19 cellular contexts compared by ENCODE assay signal in the genomic region with DNA sequence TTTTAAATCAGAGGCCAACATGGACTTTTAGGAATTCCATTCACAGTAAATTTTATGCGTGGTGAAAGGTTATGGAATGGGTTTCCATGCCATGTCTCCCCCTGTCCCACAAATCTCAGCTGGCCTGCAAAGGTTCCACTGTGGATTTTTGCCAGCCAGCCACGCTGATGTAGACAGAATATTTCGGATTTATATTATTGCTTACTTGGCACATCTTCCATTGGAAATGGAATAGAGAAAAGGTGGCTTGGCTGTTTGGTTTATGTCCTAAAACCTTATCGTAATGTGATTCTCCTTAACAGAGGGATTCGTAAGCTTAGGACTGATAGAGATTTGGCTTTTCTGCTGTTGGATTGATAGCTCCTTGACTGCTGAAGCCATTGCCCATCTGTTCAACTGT.
DNase-seq lines count a peak whose midpoint lies in the region; ATAC-seq, FAIRE-seq and TF ChIP-seq lines count a peak whose summit lies in the region.
"Had no signal": no experiment of that assay in that cellular context is flagged by ENCODE, and none has a peak within 500 bp of the region (broad histone marks: within the 10 kb centered on the region; RNA-seq: fewer than 3 reads in every experiment).

No MANE protein-coding gene starts in this region.

- H3K36me3 ChIP-seq in IMR-90 (ENCODE audit: control insufficient read depth, insufficient read depth, low read length) (no peaks in the 10 kb centered on the region), K562 (ENCODE audit: control insufficient read depth, insufficient read depth, low read length) (no peaks in the 10 kb centered on the region), vagina (no peaks in the 10 kb centered on the region)

- no peak overlapping the region for H2BK20ac ChIP-seq in IMR-90 (ENCODE audit: low read depth, low read length)

- H3K9ac ChIP-seq in IMR-90 (ENCODE audit: low read depth, low read length): no peak overlapping the region
- no peak overlapping the region for H3K9ac ChIP-seq in K562 (ENCODE audit: insufficient read depth in 1 of 2, low read depth in 2 of 2, low read length in 2 of 2)

- TF ChIP-seq POLR2A in IMR-90 (IDR thresholded peaks at IDR 0.05; ENCODE audit: low read depth, low read length) (no peak), K562 (conservative IDR thresholded peaks at IDR 0.05) (no peak), vagina (IDR thresholded peaks at IDR 0.05) (no peak)

- H3K4me1 ChIP-seq in IMR-90 (ENCODE audit: control insufficient read depth, insufficient read depth, low read length) (no peaks in the 10 kb centered on the region), K562 (replicated peaks in 1 of 2; ENCODE audit: control insufficient read depth in 2 of 2, insufficient read depth in 2 of 2, low read length in 2 of 2) (no peaks in the 10 kb centered on the region), vagina (peaks cover 10% of the 10 kb centered on the region)

- H3K9me1 ChIP-seq in IMR-90 (ENCODE audit: insufficient read depth, low read length): no peaks in the 10 kb centered on the region
- no peaks in the 10 kb centered on the region for H3K9me1 ChIP-seq in K562 (ENCODE audit: control insufficient read depth, insufficient read depth, low read length)

- H4K8ac ChIP-seq in IMR-90 (ENCODE audit: low read depth in 2 of 2, low read length in 2 of 2): no peak overlapping the region

- H3K9me3 Mint-ChIP-seq in glutamatergic neuron (ENCODE audit: unreplicated experiment): peaks cover 1% of the 10 kb centered on the region
- H3K9me3 Mint-ChIP-seq: CD4-positive, alpha-beta T cell had no signal

- H3K36me3 Mint-ChIP-seq in glutamatergic neuron (ENCODE audit: unreplicated experiment): peaks cover 8% of the 10 kb centered on the region

- no peak overlapping the region for H3K4me3 ChIP-seq in IMR-90 (ENCODE audit: insufficient read depth, low read depth, low read length)
- no peak overlapping the region for H3K4me3 ChIP-seq in K562
- H3K4me3 ChIP-seq in vagina: no peak overlapping the region

- no peak overlapping the region for H3K27ac Mint-ChIP-seq in glutamatergic neuron (ENCODE audit: unreplicated experiment)
- H3K27ac Mint-ChIP-seq: CD4-positive, alpha-beta T cell; HFFc6 had no signal

- H3K23ac ChIP-seq in IMR-90 (ENCODE audit: low read depth, low read length): no peak overlapping the region

- H2BK5ac ChIP-seq in IMR-90 (ENCODE audit: low read depth, low read length, poor library complexity, severe bottlenecking): no peak overlapping the region

- no peak overlapping the region for H3K14ac ChIP-seq in IMR-90 (replicated peaks; ENCODE audit: low read depth, low read length)

- in situ Hi-C loops in IMR-90 (cut with MboI; ENCODE audit: low sequenced_read_pairs): no loop called here
- in situ Hi-C loops in K562 (cut with MboI): no loop called here

- CTCF ChIA-PET in IMR-90 (lab: Yijun Ruan, JAX): no interaction called here
- CTCF ChIA-PET in K562 (lab: Yijun Ruan, JAX; ENCODE audit: low intra/inter-chr PET ratio): no interaction called here

- H3K4me3 Mint-ChIP-seq in glutamatergic neuron (ENCODE audit: unreplicated experiment): no peak overlapping the region
- H3K4me3 Mint-ChIP-seq: CD4-positive, alpha-beta T cell; HFFc6 had no signal

- peaks cover under 1% of the 10 kb centered on the region for H3K27me3 Mint-ChIP-seq in glutamatergic neuron (ENCODE audit: unreplicated experiment)
- H3K27me3 Mint-ChIP-seq: CD4-positive, alpha-beta T cell had no signal

- H4K20me1 ChIP-seq in IMR-90 (ENCODE audit: insufficient read depth, low read length) (no peaks in the 10 kb centered on the region), K562 (replicated peaks; ENCODE audit: control insufficient read depth, insufficient read depth, low read length) (no peaks in the 10 kb centered on the region)

- H3K27ac ChIP-seq in IMR-90 (ENCODE audit: insufficient read depth, low read length) (no peak overlapping the region), K562 (ENCODE audit: extremely low read depth, low read depth, low read length) (no peak overlapping the region), vagina (no peak overlapping the region)
- H3K27ac ChIP-seq: C4-2B had no signal

- BruUV-seq in IMR-90 (replicated peaks; lab: Mats Ljungman, UMichigan) (no TSS peak), K562 (replicated peaks; lab: Mats Ljungman, UMichigan) (no TSS peak)

- DNase-seq in IMR-90: no peak
- peak; percentile 56 for DNase-seq in NCI-H82 (lab: John Stamatoyannopoulos, UW)
- DNase-seq in K562 (ENCODE audit: extremely low read depth in 1 of 4, low spot score in 3 of 4): no peak
- no peak for DNase-seq in stimulated activated CD8-positive, alpha-beta memory T cell treated with anti-CD3 and anti-CD28 coated beads, Interleukin-4, amount 100 ng/mL, for 48 hours
- DNase-seq in glutamatergic neuron: no peak
- DNase-seq in vagina (ENCODE audit: extremely low spot score in 2 of 2): no peak
- DNase-seq: AML-193; Caco-2; CD4-positive, alpha-beta T cell; DMS153; DMS79; GDM1; GOT3; H7; HFFc6 had no signal

- intact Hi-C loops in IMR-90 (cut with micrococcal nuclease) (no loop called here), K562 (cut with micrococcal nuclease) (no loop called here), vagina (cut with DNase I) (no loop called here)

- H3K18ac ChIP-seq in IMR-90 (ENCODE audit: low read depth, low read length): no peak overlapping the region

- no peak overlapping the region for H4K5ac ChIP-seq in IMR-90 (ENCODE audit: low read depth, low read length)

- POLR2A ChIA-PET in IMR-90 (lab: Charles Lee; ENCODE audit: unreplicated experiment): no interaction called here
- POLR2A ChIA-PET in K562 (lab: Yijun Ruan, JAX): no interaction called here

- WGBS in IMR-90 (ENCODE audit: extremely low coverage in 2 of 2, insufficient read length in 1 of 2), 2 experiments: no CpG with 5 or more reads among the region's 5 CpGs
- WGBS in K562 (ENCODE audit: insufficient coverage, low coverage, missing lambda C conversion rate): 12% methylated on average over 5 of the region's 5 CpGs

- no peaks in the 10 kb centered on the region for H3K79me2 ChIP-seq in K562 (ENCODE audit: control insufficient read depth, insufficient read depth, low read length)

- no peak overlapping the region for H2BK120ac ChIP-seq in IMR-90 (ENCODE audit: low read depth, low read length)

- H3K4me1 Mint-ChIP-seq in glutamatergic neuron (ENCODE audit: low read depth, unreplicated experiment): no peaks in the 10 kb centered on the region

- H3K27me3 ChIP-seq in IMR-90 (ENCODE audit: control insufficient read depth, insufficient read depth, low read length): no peaks in the 10 kb centered on the region
- peaks cover 0 to 7% of the 10 kb centered on the region in 2 experiments; a peak in 2 of 5 replicates for H3K27me3 ChIP-seq in K562 (ENCODE audit: control insufficient read depth in 2 of 2, insufficient read depth in 2 of 2, low read length in 2 of 2)
- H3K27me3 ChIP-seq in vagina: no peaks in the 10 kb centered on the region

- TF ChIP-seq EP300 in K562 (IDR thresholded peaks at IDR 0.05; ENCODE audit: low read length): no peak

- H3K4me2 ChIP-seq in IMR-90 (ENCODE audit: low read depth, low read length) (no peak overlapping the region), K562 (ENCODE audit: insufficient read depth, low read length) (no peak overlapping the region)

- dilution Hi-C loops in IMR-90 (cut with HindIII; ENCODE audit: low sequenced_read_pairs, unreplicated experiment): no loop called here

- H2AK9ac ChIP-seq in IMR-90 (replicated peaks; ENCODE audit: low read depth, low read length, poor library complexity): no peak overlapping the region

- no peak overlapping the region for H2BK15ac ChIP-seq in IMR-90 (ENCODE audit: low read depth, low read length)

- H4K91ac ChIP-seq in IMR-90 (ENCODE audit: insufficient read depth, low read depth, low read length): no peak overlapping the region

- TF ChIP-seq RAD21 in IMR-90 (IDR thresholded peaks at IDR 0.05; ENCODE audit: low read length) (no peak), K562 (CRISPR knock-in tag; conservative IDR thresholded peaks at IDR 0.05 in 1 of 2, IDR thresholded peaks at IDR 0.05 in 1 of 2) (no peak)

- ATAC-seq in IMR-90 (ENCODE audit: low read depth): no peak
- no peak for ATAC-seq in K562
- ATAC-seq: HCT116 had no signal

- H3K4ac ChIP-seq in IMR-90 (ENCODE audit: low read depth, low read length): no peak overlapping the region

- H3K9me3 ChIP-seq in IMR-90 (ENCODE audit: control insufficient read depth, insufficient read depth, low read length) (peaks cover 24% of the 10 kb centered on the region), K562 (replicated peaks; ENCODE audit: control insufficient read depth, insufficient read depth, low read depth, low read length) (no peaks in the 10 kb centered on the region), vagina (no peaks in the 10 kb centered on the region)
- H3K9me3 ChIP-seq: Caco-2 had no signal

- H2AK5ac ChIP-seq in IMR-90 (ENCODE audit: low read depth, low read length): no peak overlapping the region

- no peaks in the 10 kb centered on the region for H3K79me1 ChIP-seq in IMR-90 (ENCODE audit: low read depth in 1 of 2, low read length in 2 of 2)

- no peak for TF ChIP-seq CTCF in IMR-90 (conservative IDR thresholded peaks at IDR 0.05; ENCODE audit: low read depth, low read length)
- TF ChIP-seq CTCF in K562 (IDR thresholded peaks at IDR 0.05 in 2 of 3, conservative IDR thresholded peaks at IDR 0.05 in 1 of 3; ENCODE audit: insufficient read depth in 2 of 3, low read depth in 1 of 3, low read length in 3 of 3): no peak
- no peak for TF ChIP-seq CTCF in glutamatergic neuron (IDR thresholded peaks at IDR 0.05; ENCODE audit: partially characterized antibody, unreplicated experiment)
- no peak for TF ChIP-seq CTCF in vagina (IDR thresholded peaks at IDR 0.05)

- no peak overlapping the region for H3K56ac ChIP-seq in IMR-90 (ENCODE audit: extremely low read depth, insufficient read depth, low read length)

- H2AFZ ChIP-seq in IMR-90 (replicated peaks; ENCODE audit: low read length, poor library complexity) (no peak overlapping the region), K562 (ENCODE audit: low read depth, low read length) (no peak overlapping the region)

- no peak for FAIRE-seq in K562 (lab: Jason Lieb, UNC)
- FAIRE-seq: A204.1, D721Med had no signal

TF ChIP-seq in IMR-90, 13 proteins besides CTCF, POLR2A, EP300 and RAD21:
- TF ChIP-seq MAFK (IDR thresholded peaks at IDR 0.05; ENCODE audit: low read depth, low read length) (peak; percentile 30; the same call in 1 of the 2 replicates), FOS (IDR thresholded peaks at IDR 0.05; ENCODE audit: low read depth, low read length) (no peak)
TF ChIP-seq in IMR-90: peak in this region for 1.

TF ChIP-seq in K562, 482 proteins besides CTCF, POLR2A, EP300 and RAD21:
- TF ChIP-seq ZNF316 (IDR thresholded peaks at IDR 0.05) (peak; percentile 41; the same call in 1 of the 2 replicates), MEF2A (IDR thresholded peaks at IDR 0.05; ENCODE audit: control insufficient read depth, low read depth, low read length) (no peak)
